Comparison of ENCODE assay signal across 10 cellular contexts in genomic region chr6:157054531-157054979, GRCh38.
A peak's percentile ranks its signal among the peaks of the same experiment; 100 is the strongest.
DNase-seq lines count a peak whose midpoint lies in the region; ATAC-seq and TF ChIP-seq lines count a peak whose summit lies in the region.
"Had no signal": no experiment of that assay in that cellular context is flagged by ENCODE, and none has a peak within 500 bp of the region (broad histone marks: within the 10 kb centered on the region; RNA-seq: fewer than 3 reads in every experiment).

No MANE protein-coding gene starts in this region.

- peak; percentile 68 for ATAC-seq in GM18867 (IDR thresholded peaks at IDR 0.05; ENCODE audit: unreplicated experiment)
- peak; percentile 82 for ATAC-seq in HG03159 (IDR thresholded peaks at IDR 0.05; ENCODE audit: unreplicated experiment)
- ATAC-seq in natural killer cell treated with Interleukin-12 subunit alpha and Interleukin-12 subunit beta and Interleukin-15 and Interleukin-18, amount 100 ng/mL, for 72 hours, result peak; percentile 92 to 93
- ATAC-seq in foreskin keratinocyte, result no peak

- H3K27me3 ChIP-seq in foreskin keratinocyte, result no peaks in the 10 kb centered on the region
- no peaks in the 10 kb centered on the region for H3K27me3 ChIP-seq in Peyer's patch

- TF ChIP-seq CTCF in foreskin keratinocyte (conservative IDR thresholded peaks at IDR 0.05) (no peak), Peyer's patch (IDR thresholded peaks at IDR 0.05) (no peak)

- peaks cover 1% of the 10 kb centered on the region for H3K4me1 ChIP-seq in foreskin keratinocyte
- peaks cover 0 to 1% (median 0%) of the 10 kb centered on the region in 4 donors for H3K4me1 ChIP-seq in Peyer's patch

- no peaks in the 10 kb centered on the region for H3K27me3 Mint-ChIP-seq in natural killer cell treated with Interleukin-12 subunit alpha and Interleukin-12 subunit beta and Interleukin-15 and Interleukin-18, amount 100 ng/mL, for 72 hours

- no peaks in the 10 kb centered on the region for H3K9me3 ChIP-seq in Peyer's patch

- H3K36me3 Mint-ChIP-seq in natural killer cell treated with Interleukin-12 subunit alpha and Interleukin-12 subunit beta and Interleukin-15 and Interleukin-18, amount 100 ng/mL, for 72 hours, result no peaks in the 10 kb centered on the region

- DNase-seq in activated CD4-positive, alpha-beta T cell treated with anti-CD3 and anti-CD28 coated beads, Interleukin-2, amount 50 U/mL, for 1 hour, result peak; percentile 24
- DNase-seq in natural killer cell treated with Interleukin-12 subunit alpha and Interleukin-12 subunit beta and Interleukin-15 and Interleukin-18, amount 100 ng/mL, for 72 hours (ENCODE audit: low spot score), result no peak
- DNase-seq in foreskin keratinocyte (no peak), T-helper 9 cell (no peak), Peyer's patch (no peak), GOT3 (lab: John Stamatoyannopoulos, UW) (no peak)
- DNase-seq: anterior cingulate cortex, NCI-H187 treated with DMSO at 0.1 percent for 48 hours had no signal

- H3K27ac ChIP-seq in foreskin keratinocyte (no peak overlapping the region), Peyer's patch (peak overlapping the region in 1 of 4 donors; percentile 17)

- peak overlapping the region; percentile 90 to 92 for H3K27ac Mint-ChIP-seq in natural killer cell treated with Interleukin-12 subunit alpha and Interleukin-12 subunit beta and Interleukin-15 and Interleukin-18, amount 100 ng/mL, for 72 hours

- H3K4me3 Mint-ChIP-seq in natural killer cell treated with Interleukin-12 subunit alpha and Interleukin-12 subunit beta and Interleukin-15 and Interleukin-18, amount 100 ng/mL, for 72 hours, result peak overlapping the region; percentile 66

- H3K9me3 Mint-ChIP-seq in natural killer cell treated with Interleukin-12 subunit alpha and Interleukin-12 subunit beta and Interleukin-15 and Interleukin-18, amount 100 ng/mL, for 72 hours, result no peaks in the 10 kb centered on the region

- TF ChIP-seq POLR2A in Peyer's patch (IDR thresholded peaks at IDR 0.05), result no peak

- H3K36me3 ChIP-seq in Peyer's patch, result no peaks in the 10 kb centered on the region

- peaks cover 34 to 42% of the 10 kb centered on the region in 2 donors for H3K4me1 Mint-ChIP-seq in natural killer cell treated with Interleukin-12 subunit alpha and Interleukin-12 subunit beta and Interleukin-15 and Interleukin-18, amount 100 ng/mL, for 72 hours (ENCODE audit: low read depth in 2 of 2)

- H3K4me3 ChIP-seq in Peyer's patch, result no peak overlapping the region
